Comparison of ENCODE assay signal across 1 cellular context in the genomic region with DNA sequence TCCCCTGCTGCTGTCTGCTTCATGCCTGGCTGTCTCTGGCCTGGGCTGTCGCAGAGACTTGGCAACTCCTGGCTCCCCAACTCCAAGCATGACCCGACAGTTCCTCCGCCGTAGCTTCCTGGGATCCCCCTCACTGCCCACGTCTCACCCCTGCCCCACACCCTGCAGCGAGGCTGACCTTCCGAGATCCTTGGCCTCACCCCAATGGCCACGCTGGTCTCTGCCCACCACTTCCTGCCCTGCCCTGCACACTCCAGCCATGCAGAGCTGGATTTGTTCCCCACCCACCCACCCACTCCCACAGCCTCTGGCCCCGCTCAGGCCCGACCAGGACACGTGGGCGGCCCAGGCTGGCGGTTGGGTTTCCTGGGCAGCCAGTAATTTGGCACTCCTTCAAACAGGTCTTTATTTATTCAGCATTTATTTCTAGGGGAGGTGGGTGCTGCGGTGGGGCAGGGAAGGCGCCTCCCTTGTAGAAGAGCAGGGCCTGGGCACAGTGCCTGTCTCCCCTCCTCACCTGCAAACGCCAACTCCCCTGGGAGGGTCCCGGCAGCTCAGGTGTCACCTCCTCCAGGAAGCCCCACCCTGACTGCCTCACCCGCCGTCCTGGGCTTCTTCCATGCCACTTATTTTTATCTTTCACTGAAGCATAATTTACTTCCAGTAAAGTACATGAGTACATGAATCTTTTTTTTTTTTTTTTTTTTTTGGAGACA.
TF ChIP-seq lines count a peak whose summit lies in the region.

No MANE protein-coding gene starts in this region.

TF ChIP-seq in GM12878, 131 proteins besides CTCF, POLR2A, EP300 and RAD21 (continued from another document):
- TF ChIP-seq, protein P1, sequence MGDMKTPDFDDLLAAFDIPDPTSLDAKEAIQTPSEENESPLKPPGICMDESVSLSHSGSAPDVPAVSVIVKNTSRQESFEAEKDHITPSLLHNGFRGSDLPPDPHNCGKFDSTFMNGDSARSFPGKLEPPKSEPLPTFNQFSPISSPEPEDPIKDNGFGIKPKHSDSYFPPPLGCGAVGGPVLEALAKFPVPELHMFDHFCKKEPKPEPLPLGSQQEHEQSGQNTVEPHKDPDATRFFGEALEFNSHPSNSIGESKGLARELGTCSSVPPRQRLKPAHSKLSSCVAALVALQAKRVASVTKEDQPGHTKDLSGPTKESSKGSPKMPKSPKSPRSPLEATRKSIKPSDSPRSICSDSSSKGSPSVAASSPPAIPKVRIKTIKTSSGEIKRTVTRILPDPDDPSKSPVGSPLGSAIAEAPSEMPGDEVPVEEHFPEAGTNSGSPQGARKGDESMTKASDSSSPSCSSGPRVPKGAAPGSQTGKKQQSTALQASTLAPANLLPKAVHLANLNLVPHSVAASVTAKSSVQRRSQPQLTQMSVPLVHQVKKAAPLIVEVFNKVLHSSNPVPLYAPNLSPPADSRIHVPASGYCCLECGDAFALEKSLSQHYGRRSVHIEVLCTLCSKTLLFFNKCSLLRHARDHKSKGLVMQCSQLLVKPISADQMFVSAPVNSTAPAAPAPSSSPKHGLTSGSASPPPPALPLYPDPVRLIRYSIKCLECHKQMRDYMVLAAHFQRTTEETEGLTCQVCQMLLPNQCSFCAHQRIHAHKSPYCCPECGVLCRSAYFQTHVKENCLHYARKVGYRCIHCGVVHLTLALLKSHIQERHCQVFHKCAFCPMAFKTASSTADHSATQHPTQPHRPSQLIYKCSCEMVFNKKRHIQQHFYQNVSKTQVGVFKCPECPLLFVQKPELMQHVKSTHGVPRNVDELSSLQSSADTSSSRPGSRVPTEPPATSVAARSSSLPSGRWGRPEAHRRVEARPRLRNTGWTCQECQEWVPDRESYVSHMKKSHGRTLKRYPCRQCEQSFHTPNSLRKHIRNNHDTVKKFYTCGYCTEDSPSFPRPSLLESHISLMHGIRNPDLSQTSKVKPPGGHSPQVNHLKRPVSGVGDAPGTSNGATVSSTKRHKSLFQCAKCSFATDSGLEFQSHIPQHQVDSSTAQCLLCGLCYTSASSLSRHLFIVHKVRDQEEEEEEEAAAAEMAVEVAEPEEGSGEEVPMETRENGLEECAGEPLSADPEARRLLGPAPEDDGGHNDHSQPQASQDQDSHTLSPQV (IDR thresholded peaks at IDR 0.05), result no peak
- peak; percentile 42; the same call in 1 of the 2 replicates for TF ChIP-seq IKZF1 (conservative IDR thresholded peaks at IDR 0.05)
